In genomic region chr17:73359987-73360410, GRCh38 we compare ENCODE assay signal across 9 cellular contexts. TPM values are rescaled to one million over a fixed set of nuclear protein-coding genes. Genes with fewer than 3 reads are reported as not detected.
DNase-seq lines count a peak whose midpoint lies in the region; ATAC-seq and TF ChIP-seq lines count a peak whose summit lies in the region.
"Had no signal": no experiment of that assay in that cellular context is flagged by ENCODE, and none has a peak within 500 bp of the region (broad histone marks: within the 10 kb centered on the region; RNA-seq: fewer than 3 reads in every experiment).

No MANE protein-coding gene starts in this region.

- no peaks in the 10 kb centered on the region for H3K9me3 ChIP-seq in right atrium auricular region

- H3K9me3 Mint-ChIP-seq in chondrocyte (ENCODE audit: low read depth), result no peaks in the 10 kb centered on the region
- no peaks in the 10 kb centered on the region for H3K9me3 Mint-ChIP-seq in activated naive CD8-positive, alpha-beta T cell treated with anti-CD3 and anti-CD28 coated beads, Interleukin-2, amount 50 U/mL, for 24 hours

- no peak overlapping the region for H3K4me3 Mint-ChIP-seq in chondrocyte (ENCODE audit: unreplicated experiment)
- H3K4me3 Mint-ChIP-seq in activated naive CD8-positive, alpha-beta T cell treated with anti-CD3 and anti-CD28 coated beads, Interleukin-2, amount 50 U/mL, for 24 hours, result no peak overlapping the region

- no peaks in the 10 kb centered on the region for H3K4me1 Mint-ChIP-seq in chondrocyte (ENCODE audit: low read depth)
- H3K4me1 Mint-ChIP-seq in activated naive CD8-positive, alpha-beta T cell treated with anti-CD3 and anti-CD28 coated beads, Interleukin-2, amount 50 U/mL, for 24 hours, result no peaks in the 10 kb centered on the region

- no peak overlapping the region for H3K4me3 ChIP-seq in right atrium auricular region

- no peaks in the 10 kb centered on the region for H3K27me3 ChIP-seq in right atrium auricular region

- H3K36me3 Mint-ChIP-seq in chondrocyte (ENCODE audit: low read depth), result peaks cover 2% of the 10 kb centered on the region
- no peaks in the 10 kb centered on the region for H3K36me3 Mint-ChIP-seq in activated naive CD8-positive, alpha-beta T cell treated with anti-CD3 and anti-CD28 coated beads, Interleukin-2, amount 50 U/mL, for 24 hours (ENCODE audit: low read depth)

- peak; percentile 74 for ATAC-seq in Right ventricle myocardium inferior
- ATAC-seq in activated naive CD8-positive, alpha-beta T cell treated with anti-CD3 and anti-CD28 coated beads, Interleukin-2, amount 50 U/mL, for 24 hours, result no peak

- peaks cover 0 to 29% of the 10 kb centered on the region in 2 donors for H3K4me1 ChIP-seq in right atrium auricular region

- H3K27me3 Mint-ChIP-seq in chondrocyte (ENCODE audit: low read depth), result no peaks in the 10 kb centered on the region
- no peaks in the 10 kb centered on the region for H3K27me3 Mint-ChIP-seq in activated naive CD8-positive, alpha-beta T cell treated with anti-CD3 and anti-CD28 coated beads, Interleukin-2, amount 50 U/mL, for 24 hours

- H3K27ac ChIP-seq in right atrium auricular region (no peak overlapping the region), VCaP (peak overlapping the region; percentile 64)

- H3K27ac Mint-ChIP-seq in chondrocyte (ENCODE audit: unreplicated experiment), result no peak overlapping the region
- H3K27ac Mint-ChIP-seq in activated naive CD8-positive, alpha-beta T cell treated with anti-CD3 and anti-CD28 coated beads, Interleukin-2, amount 50 U/mL, for 24 hours, result no peak overlapping the region

- DNase-seq in Right ventricle myocardium inferior (ENCODE audit: missing footprints) (peak; percentile 80), right atrium auricular region (ENCODE audit: low spot score) (no peak), left kidney (ENCODE audit: low read depth, low spot score) (peak; percentile 59), chondrocyte (ENCODE audit: low spot score) (no peak), OCI-M2 (lab: John Stamatoyannopoulos, UW; ENCODE audit: unreplicated experiment) (no peak), GM03348 (ENCODE audit: low spot score) (no peak)
- DNase-seq in activated naive CD8-positive, alpha-beta T cell treated with anti-CD3 and anti-CD28 coated beads, Interleukin-2, amount 50 U/mL, for 24 hours, result no peak
- DNase-seq: NCI-H774 had no signal

- TF ChIP-seq CTCF in right atrium auricular region (IDR thresholded peaks at IDR 0.05) (no peak), VCaP (conservative IDR thresholded peaks at IDR 0.05) (peak; percentile 68), chondrocyte (IDR thresholded peaks at IDR 0.05) (no peak)

- intact Hi-C loops in Right ventricle myocardium inferior (cut with DNase I), result loop anchor here (10.0 kb wide), 1 partner anchor 635 kb away; no protein-coding TSS in a partner anchor

- no peaks in the 10 kb centered on the region for H3K36me3 ChIP-seq in right atrium auricular region

RNA-seq across cellular contexts. Expression of gene CDC42EP4, which starts 48.2 kb away (rescaled TPM):
- total RNA-seq in Right ventricle myocardium inferior (58.8 TPM), right atrium auricular region (10 to 100 TPM; 35.4 to 56.0 TPM), chondrocyte (9.1 to 10.6 TPM (median 10.5 TPM) in 3 replicates)

Comparison
In these comparisons a context has a peak if more than half of its experiments do, and no peak if none do; other contexts are left out.
1. DNase-seq: peak in Right ventricle myocardium inferior (single experiment) and left kidney (single experiment); none in right atrium auricular region (single experiment), chondrocyte (single experiment), activated naive CD8-positive, alpha-beta T cell treated with anti-CD3 and anti-CD28 coated beads, Interleukin-2, amount 50 U/mL, for 24 hours (single experiment), OCI-M2 (single experiment) and GM03348 (single experiment).